Comparison of ENCODE assay signal across 8 cellular contexts in the genomic region with DNA sequence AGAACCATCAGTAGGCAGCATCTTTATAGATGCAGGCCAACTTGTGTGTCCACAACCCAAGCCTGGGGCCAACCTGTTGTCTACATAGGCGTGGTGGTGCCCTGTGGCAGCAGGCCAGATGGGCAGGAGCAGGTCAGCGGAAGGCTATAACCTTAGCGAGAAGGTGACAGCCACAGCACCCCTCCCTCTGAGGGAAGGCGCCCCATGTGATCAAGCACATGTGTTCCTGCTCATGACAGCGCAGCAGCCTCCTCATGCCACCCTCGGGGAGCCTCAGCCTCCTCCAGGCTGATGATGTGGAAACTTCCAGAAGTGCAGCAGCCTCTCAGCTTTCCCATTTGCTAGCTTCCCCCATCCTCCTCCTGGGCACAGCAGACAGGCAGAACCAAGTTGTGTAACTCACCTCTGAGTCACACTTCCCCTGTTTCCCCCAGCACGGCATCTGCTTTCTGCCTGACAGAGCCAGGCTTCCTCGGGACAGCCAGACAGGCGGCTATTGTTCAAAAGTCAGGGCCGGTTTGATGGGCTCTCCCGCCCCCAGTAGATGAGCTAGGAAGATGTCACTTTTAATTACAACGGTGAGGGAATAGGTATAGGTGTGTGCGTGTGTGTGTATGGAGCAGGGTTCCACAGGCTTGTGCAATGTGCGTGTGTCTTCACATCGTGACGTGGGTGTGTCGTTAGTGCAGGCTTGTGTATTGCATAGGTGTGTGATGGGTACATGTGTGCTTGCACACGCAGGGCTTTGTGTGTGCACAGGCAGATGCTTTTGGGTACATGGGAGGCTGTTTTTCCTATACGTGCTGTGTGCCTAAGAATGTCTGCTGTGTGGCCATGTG.
DNase-seq lines count a peak whose midpoint lies in the region; ATAC-seq, FAIRE-seq and TF ChIP-seq lines count a peak whose summit lies in the region.

No MANE protein-coding gene starts in this region.

- peak overlapping the region; percentile 35 for H2AFZ ChIP-seq in mammary epithelial cell (ENCODE audit: low read depth, low read length)

- CTCF ChIA-PET in Calu3 (lab: Charles Lee) (interaction anchor here (0.8 to 1.6 kb wide), 5 partner anchors 22 to 427 kb away, joined by 3 to 5 read pairs (median 4); no protein-coding TSS in a partner anchor), mammary epithelial cell (lab: Charles Lee; ENCODE audit: low non-redundant PET) (no interaction called here)

- ATAC-seq in HG03139 (IDR thresholded peaks at IDR 0.05; ENCODE audit: unreplicated experiment), result no peak

- intact Hi-C loops in Calu3 (cut with micrococcal nuclease; ENCODE audit: unreplicated experiment) (loop anchor here (10.0 kb wide), 1 partner anchor 218 kb away; no protein-coding TSS in a partner anchor), mammary epithelial cell (cut with micrococcal nuclease) (no loop called here), kidney (cut with DNase I) (no loop called here)

- H3K27ac ChIP-seq in mammary epithelial cell (ENCODE audit: insufficient read depth, low read depth, low read length) (no peak overlapping the region), kidney (ENCODE audit: low read depth in 2 of 2, low read length in 2 of 2) (peak overlapping the region; percentile 38 to 66)

- H3K4me3 ChIP-seq in mammary epithelial cell (replicated peaks in 1 of 3; ENCODE audit: insufficient read depth in 1 of 3, low read depth in 2 of 3, low read length in 3 of 3) (no peak overlapping the region), kidney (ENCODE audit: low read length in 2 of 2) (no peak overlapping the region)

- H3K4me1 ChIP-seq in mammary epithelial cell (ENCODE audit: insufficient read depth, low read length), result peaks cover 17% of the 10 kb centered on the region
- peaks cover 0 to 9% of the 10 kb centered on the region in 2 donors for H3K4me1 ChIP-seq in kidney (ENCODE audit: control insufficient read depth in 1 of 2, insufficient read depth in 1 of 2, low read depth in 1 of 2, low read length in 2 of 2)

- no peaks in the 10 kb centered on the region for H3K9me3 ChIP-seq in mammary epithelial cell (replicated peaks; ENCODE audit: insufficient read depth, low read length)
- H3K9me3 ChIP-seq in kidney (ENCODE audit: control insufficient read depth in 1 of 2, low read length in 2 of 2), result no peaks in the 10 kb centered on the region

- no peak for FAIRE-seq in kidney (lab: Jason Lieb, UNC)

- no peak for TF ChIP-seq CTCF in Calu3 (IDR thresholded peaks at IDR 0.05; ENCODE audit: unreplicated experiment)
- no peak for TF ChIP-seq CTCF in mammary epithelial cell (conservative IDR thresholded peaks at IDR 0.05 in 1 of 2, IDR thresholded peaks at IDR 0.05 in 1 of 2; ENCODE audit: extremely low read depth in 1 of 2, insufficient read depth in 1 of 2, low read depth in 1 of 2, low read length in 2 of 2)
- TF ChIP-seq CTCF in kidney (IDR thresholded peaks at IDR 0.05; ENCODE audit: borderline replicate concordance, extremely low read depth, insufficient read depth), result no peak

- H3K27ac Mint-ChIP-seq in Calu3 (ENCODE audit: unreplicated experiment), result peak overlapping the region; percentile 43

- dilution Hi-C loops in mammary epithelial cell (cut with HindIII; ENCODE audit: low sequenced_read_pairs), result no loop called here

- H3K9ac ChIP-seq in mammary epithelial cell (ENCODE audit: insufficient read depth, low read length) (no peak overlapping the region), kidney (ENCODE audit: low read length in 2 of 2) (no peak overlapping the region)

- H3K4me2 ChIP-seq in mammary epithelial cell (ENCODE audit: insufficient read depth, low read depth, low read length), result peak overlapping the region; percentile 48

- H3K36me3 ChIP-seq in mammary epithelial cell (ENCODE audit: insufficient read depth, low read length) (no peaks in the 10 kb centered on the region), kidney (ENCODE audit: control insufficient read depth in 1 of 2, insufficient read depth in 2 of 2, low read length in 2 of 2) (no peaks in the 10 kb centered on the region)

- no peaks in the 10 kb centered on the region for H3K9me3 Mint-ChIP-seq in Calu3 (ENCODE audit: low read depth, unreplicated experiment)

- no peaks in the 10 kb centered on the region for H3K27me3 ChIP-seq in mammary epithelial cell (ENCODE audit: insufficient read depth, low read length)

- DNase-seq in Calu3 (peak; percentile 89), NCI-H460 (ENCODE audit: extremely low read depth, low read depth) (peak; percentile 75), mammary epithelial cell (peak; percentile 97), kidney (peak; percentile 92), NCI-H1436 treated with DMSO at 0.1 percent for 48 hours (lab: John Stamatoyannopoulos, UW) (no peak), NCI-H1105 treated with DMSO at 0.1 percent for 48 hours (lab: John Stamatoyannopoulos, UW) (no peak)
- peak; percentile 48 for DNase-seq in stimulated activated CD4-positive, alpha-beta T cell treated with anti-CD3 and anti-CD28 coated beads, Interleukin-15, amount 100 ng/mL, for 24 hours

- peaks cover 5% of the 10 kb centered on the region for H3K36me3 Mint-ChIP-seq in Calu3 (ENCODE audit: insufficient read depth, unreplicated experiment)

- peak overlapping the region; percentile 4 for H3K4me3 Mint-ChIP-seq in Calu3 (ENCODE audit: low read depth, unreplicated experiment)

- no TSS peak for BruUV-seq in Calu3 (replicated peaks; lab: Mats Ljungman, UMichigan)
- BruUV-seq in mammary epithelial cell (replicated peaks; lab: Mats Ljungman, UMichigan), result no TSS peak

- H4K20me1 ChIP-seq in mammary epithelial cell (ENCODE audit: insufficient read depth, low read length), result no peaks in the 10 kb centered on the region

- no peaks in the 10 kb centered on the region for H3K79me2 ChIP-seq in mammary epithelial cell (ENCODE audit: insufficient read depth, low read length)

- in situ Hi-C loops in mammary epithelial cell (cut with MboI; ENCODE audit: low sequenced_read_pairs in 2 of 2), result no loop called here

- 15% methylated on average over 18 of the region's 19 CpGs for WGBS in mammary epithelial cell (ENCODE audit: low coverage, missing lambda C conversion rate)

- H3K27me3 Mint-ChIP-seq in Calu3 (ENCODE audit: unreplicated experiment), result peaks cover 4% of the 10 kb centered on the region

- peaks cover 29% of the 10 kb centered on the region for H3K4me1 Mint-ChIP-seq in Calu3 (ENCODE audit: low read depth, unreplicated experiment)

Comparison
In these comparisons a context has a peak if more than half of its experiments do, and no peak if none do; other contexts are left out.
1. DNase-seq: peak in Calu3 (single experiment), NCI-H460 (single experiment), mammary epithelial cell (single experiment), kidney (single experiment) and stimulated activated CD4-positive, alpha-beta T cell treated with anti-CD3 and anti-CD28 coated beads, Interleukin-15, amount 100 ng/mL, for 24 hours (single experiment); none in NCI-H1436 treated with DMSO at 0.1 percent for 48 hours (single experiment) and NCI-H1105 treated with DMSO at 0.1 percent for 48 hours (single experiment).